In genomic region chr20:10790013-10790412, GRCh38 we compare ENCODE assay signal across 1 cellular context.
TF ChIP-seq lines count a peak whose summit lies in the region.

No MANE protein-coding gene starts in this region.

TF ChIP-seq in HepG2, 621 proteins besides CTCF, POLR2A, EP300 and RAD21 (continued from another document):
- TF ChIP-seq POGK (CRISPR knock-in tag; conservative IDR thresholded peaks at IDR 0.05): no peak
- TF ChIP-seq HOXA3 (CRISPR knock-in tag; IDR thresholded peaks at IDR 0.05): peak; percentile 27; the same call in 1 of the 2 replicates
- TF ChIP-seq, protein P1, sequence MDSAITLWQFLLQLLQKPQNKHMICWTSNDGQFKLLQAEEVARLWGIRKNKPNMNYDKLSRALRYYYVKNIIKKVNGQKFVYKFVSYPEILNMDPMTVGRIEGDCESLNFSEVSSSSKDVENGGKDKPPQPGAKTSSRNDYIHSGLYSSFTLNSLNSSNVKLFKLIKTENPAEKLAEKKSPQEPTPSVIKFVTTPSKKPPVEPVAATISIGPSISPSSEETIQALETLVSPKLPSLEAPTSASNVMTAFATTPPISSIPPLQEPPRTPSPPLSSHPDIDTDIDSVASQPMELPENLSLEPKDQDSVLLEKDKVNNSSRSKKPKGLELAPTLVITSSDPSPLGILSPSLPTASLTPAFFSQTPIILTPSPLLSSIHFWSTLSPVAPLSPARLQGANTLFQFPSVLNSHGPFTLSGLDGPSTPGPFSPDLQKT (CRISPR knock-in tag; IDR thresholded peaks at IDR 0.05; ENCODE audit: borderline replicate concordance): no peak
- TF ChIP-seq ZSCAN22 (CRISPR knock-in tag; IDR thresholded peaks at IDR 0.05): no peak
- TF ChIP-seq TEAD3 (CRISPR knock-in tag; optimal IDR thresholded peaks at IDR 0.05; ENCODE audit: borderline replicate concordance): peak; percentile 46
- peak; percentile 91 for TF ChIP-seq CEBPB (IDR thresholded peaks at IDR 0.05; ENCODE audit: borderline replicate concordance, low read depth, low read length)
- TF ChIP-seq ZBTB4 (CRISPR knock-in tag; IDR thresholded peaks at IDR 0.05; ENCODE audit: borderline replicate concordance): peak; percentile 61; the same call in 1 of the 2 replicates
- TF ChIP-seq SP1 (IDR thresholded peaks at IDR 0.05): no peak
- TF ChIP-seq SP1 (CRISPR knock-in tag; IDR thresholded peaks at IDR 0.05): no peak
- TF ChIP-seq UBTF (CRISPR knock-in tag; IDR thresholded peaks at IDR 0.05): 0 out of 2 replicates have a peak, but pooled peaks have one; percentile 25
- peak; percentile 46; the same call in 1 of the 2 replicates for TF ChIP-seq THAP11 (CRISPR knock-in tag; IDR thresholded peaks at IDR 0.05)
- no peak for TF ChIP-seq ZSCAN30 (CRISPR knock-in tag; IDR thresholded peaks at IDR 0.05)
- TF ChIP-seq TSC22D2 (CRISPR knock-in tag; IDR thresholded peaks at IDR 0.05; ENCODE audit: borderline replicate concordance): no peak
- TF ChIP-seq AHR (CRISPR knock-in tag; IDR thresholded peaks at IDR 0.05): peak; percentile 47; the same call in 1 of the 2 replicates
- TF ChIP-seq FOSL2 (CRISPR knock-in tag; IDR thresholded peaks at IDR 0.05): peak; percentile 53
- no peak for TF ChIP-seq CREB1 (IDR thresholded peaks at IDR 0.05)
- peak; percentile 88 for TF ChIP-seq CREB1 (CRISPR knock-in tag; IDR thresholded peaks at IDR 0.05)
- peak; percentile 79 for TF ChIP-seq ZNF12 (CRISPR knock-in tag; IDR thresholded peaks at IDR 0.05)
- TF ChIP-seq ZNF644 (CRISPR knock-in tag; IDR thresholded peaks at IDR 0.05; ENCODE audit: low read depth): peak; percentile 55; the same call in 1 of the 2 replicates
- TF ChIP-seq ZFP37 (CRISPR knock-in tag; IDR thresholded peaks at IDR 0.05; ENCODE audit: borderline replicate concordance): no peak
- TF ChIP-seq, protein P2, sequence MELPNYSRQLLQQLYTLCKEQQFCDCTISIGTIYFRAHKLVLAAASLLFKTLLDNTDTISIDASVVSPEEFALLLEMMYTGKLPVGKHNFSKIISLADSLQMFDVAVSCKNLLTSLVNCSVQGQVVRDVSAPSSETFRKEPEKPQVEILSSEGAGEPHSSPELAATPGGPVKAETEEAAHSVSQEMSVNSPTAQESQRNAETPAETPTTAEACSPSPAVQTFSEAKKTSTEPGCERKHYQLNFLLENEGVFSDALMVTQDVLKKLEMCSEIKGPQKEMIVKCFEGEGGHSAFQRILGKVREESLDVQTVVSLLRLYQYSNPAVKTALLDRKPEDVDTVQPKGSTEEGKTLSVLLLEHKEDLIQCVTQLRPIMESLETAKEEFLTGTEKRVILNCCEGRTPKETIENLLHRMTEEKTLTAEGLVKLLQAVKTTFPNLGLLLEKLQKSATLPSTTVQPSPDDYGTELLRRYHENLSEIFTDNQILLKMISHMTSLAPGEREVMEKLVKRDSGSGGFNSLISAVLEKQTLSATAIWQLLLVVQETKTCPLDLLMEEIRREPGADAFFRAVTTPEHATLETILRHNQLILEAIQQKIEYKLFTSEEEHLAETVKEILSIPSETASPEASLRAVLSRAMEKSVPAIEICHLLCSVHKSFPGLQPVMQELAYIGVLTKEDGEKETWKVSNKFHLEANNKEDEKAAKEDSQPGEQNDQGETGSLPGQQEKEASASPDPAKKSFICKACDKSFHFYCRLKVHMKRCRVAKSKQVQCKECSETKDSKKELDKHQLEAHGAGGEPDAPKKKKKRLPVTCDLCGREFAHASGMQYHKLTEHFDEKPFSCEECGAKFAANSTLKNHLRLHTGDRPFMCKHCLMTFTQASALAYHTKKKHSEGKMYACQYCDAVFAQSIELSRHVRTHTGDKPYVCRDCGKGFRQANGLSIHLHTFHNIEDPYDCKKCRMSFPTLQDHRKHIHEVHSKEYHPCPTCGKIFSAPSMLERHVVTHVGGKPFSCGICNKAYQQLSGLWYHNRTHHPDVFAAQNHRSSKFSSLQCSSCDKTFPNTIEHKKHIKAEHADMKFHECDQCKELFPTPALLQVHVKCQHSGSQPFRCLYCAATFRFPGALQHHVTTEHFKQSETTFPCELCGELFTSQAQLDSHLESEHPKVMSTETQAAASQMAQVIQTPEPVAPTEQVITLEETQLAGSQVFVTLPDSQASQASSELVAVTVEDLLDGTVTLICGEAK (IDR thresholded peaks at IDR 0.05): no peak
- TF ChIP-seq, protein P2 (CRISPR knock-in tag; IDR thresholded peaks at IDR 0.05): peak; percentile 52; the same call in 1 of the 2 replicates
- 0 out of 2 replicates have a peak, but pooled peaks have one; percentile 68 for TF ChIP-seq RNF2 (conservative IDR thresholded peaks at IDR 0.05; ENCODE audit: low read depth)
- TF ChIP-seq MYPOP (CRISPR knock-in tag; IDR thresholded peaks at IDR 0.05): 0 out of 2 replicates have a peak, but pooled peaks have one; percentile 28
TF ChIP-seq in HepG2: peak in this region for 42.
